Comparison of ENCODE assay signal across 1 cellular context in genomic region chr2:111162718-111163331, GRCh38.
TF ChIP-seq lines count a peak whose summit lies in the region.

No MANE protein-coding gene starts in this region.

TF ChIP-seq in K562, 482 proteins besides CTCF, POLR2A, EP300 and RAD21 (continued from another document and continues in another):
- TF ChIP-seq, protein P1, sequence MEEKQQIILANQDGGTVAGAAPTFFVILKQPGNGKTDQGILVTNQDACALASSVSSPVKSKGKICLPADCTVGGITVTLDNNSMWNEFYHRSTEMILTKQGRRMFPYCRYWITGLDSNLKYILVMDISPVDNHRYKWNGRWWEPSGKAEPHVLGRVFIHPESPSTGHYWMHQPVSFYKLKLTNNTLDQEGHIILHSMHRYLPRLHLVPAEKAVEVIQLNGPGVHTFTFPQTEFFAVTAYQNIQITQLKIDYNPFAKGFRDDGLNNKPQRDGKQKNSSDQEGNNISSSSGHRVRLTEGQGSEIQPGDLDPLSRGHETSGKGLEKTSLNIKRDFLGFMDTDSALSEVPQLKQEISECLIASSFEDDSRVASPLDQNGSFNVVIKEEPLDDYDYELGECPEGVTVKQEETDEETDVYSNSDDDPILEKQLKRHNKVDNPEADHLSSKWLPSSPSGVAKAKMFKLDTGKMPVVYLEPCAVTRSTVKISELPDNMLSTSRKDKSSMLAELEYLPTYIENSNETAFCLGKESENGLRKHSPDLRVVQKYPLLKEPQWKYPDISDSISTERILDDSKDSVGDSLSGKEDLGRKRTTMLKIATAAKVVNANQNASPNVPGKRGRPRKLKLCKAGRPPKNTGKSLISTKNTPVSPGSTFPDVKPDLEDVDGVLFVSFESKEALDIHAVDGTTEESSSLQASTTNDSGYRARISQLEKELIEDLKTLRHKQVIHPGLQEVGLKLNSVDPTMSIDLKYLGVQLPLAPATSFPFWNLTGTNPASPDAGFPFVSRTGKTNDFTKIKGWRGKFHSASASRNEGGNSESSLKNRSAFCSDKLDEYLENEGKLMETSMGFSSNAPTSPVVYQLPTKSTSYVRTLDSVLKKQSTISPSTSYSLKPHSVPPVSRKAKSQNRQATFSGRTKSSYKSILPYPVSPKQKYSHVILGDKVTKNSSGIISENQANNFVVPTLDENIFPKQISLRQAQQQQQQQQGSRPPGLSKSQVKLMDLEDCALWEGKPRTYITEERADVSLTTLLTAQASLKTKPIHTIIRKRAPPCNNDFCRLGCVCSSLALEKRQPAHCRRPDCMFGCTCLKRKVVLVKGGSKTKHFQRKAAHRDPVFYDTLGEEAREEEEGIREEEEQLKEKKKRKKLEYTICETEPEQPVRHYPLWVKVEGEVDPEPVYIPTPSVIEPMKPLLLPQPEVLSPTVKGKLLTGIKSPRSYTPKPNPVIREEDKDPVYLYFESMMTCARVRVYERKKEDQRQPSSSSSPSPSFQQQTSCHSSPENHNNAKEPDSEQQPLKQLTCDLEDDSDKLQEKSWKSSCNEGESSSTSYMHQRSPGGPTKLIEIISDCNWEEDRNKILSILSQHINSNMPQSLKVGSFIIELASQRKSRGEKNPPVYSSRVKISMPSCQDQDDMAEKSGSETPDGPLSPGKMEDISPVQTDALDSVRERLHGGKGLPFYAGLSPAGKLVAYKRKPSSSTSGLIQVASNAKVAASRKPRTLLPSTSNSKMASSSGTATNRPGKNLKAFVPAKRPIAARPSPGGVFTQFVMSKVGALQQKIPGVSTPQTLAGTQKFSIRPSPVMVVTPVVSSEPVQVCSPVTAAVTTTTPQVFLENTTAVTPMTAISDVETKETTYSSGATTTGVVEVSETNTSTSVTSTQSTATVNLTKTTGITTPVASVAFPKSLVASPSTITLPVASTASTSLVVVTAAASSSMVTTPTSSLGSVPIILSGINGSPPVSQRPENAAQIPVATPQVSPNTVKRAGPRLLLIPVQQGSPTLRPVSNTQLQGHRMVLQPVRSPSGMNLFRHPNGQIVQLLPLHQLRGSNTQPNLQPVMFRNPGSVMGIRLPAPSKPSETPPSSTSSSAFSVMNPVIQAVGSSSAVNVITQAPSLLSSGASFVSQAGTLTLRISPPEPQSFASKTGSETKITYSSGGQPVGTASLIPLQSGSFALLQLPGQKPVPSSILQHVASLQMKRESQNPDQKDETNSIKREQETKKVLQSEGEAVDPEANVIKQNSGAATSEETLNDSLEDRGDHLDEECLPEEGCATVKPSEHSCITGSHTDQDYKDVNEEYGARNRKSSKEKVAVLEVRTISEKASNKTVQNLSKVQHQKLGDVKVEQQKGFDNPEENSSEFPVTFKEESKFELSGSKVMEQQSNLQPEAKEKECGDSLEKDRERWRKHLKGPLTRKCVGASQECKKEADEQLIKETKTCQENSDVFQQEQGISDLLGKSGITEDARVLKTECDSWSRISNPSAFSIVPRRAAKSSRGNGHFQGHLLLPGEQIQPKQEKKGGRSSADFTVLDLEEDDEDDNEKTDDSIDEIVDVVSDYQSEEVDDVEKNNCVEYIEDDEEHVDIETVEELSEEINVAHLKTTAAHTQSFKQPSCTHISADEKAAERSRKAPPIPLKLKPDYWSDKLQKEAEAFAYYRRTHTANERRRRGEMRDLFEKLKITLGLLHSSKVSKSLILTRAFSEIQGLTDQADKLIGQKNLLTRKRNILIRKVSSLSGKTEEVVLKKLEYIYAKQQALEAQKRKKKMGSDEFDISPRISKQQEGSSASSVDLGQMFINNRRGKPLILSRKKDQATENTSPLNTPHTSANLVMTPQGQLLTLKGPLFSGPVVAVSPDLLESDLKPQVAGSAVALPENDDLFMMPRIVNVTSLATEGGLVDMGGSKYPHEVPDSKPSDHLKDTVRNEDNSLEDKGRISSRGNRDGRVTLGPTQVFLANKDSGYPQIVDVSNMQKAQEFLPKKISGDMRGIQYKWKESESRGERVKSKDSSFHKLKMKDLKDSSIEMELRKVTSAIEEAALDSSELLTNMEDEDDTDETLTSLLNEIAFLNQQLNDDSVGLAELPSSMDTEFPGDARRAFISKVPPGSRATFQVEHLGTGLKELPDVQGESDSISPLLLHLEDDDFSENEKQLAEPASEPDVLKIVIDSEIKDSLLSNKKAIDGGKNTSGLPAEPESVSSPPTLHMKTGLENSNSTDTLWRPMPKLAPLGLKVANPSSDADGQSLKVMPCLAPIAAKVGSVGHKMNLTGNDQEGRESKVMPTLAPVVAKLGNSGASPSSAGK (IDR thresholded peaks at IDR 0.05), result no peak
- no peak for TF ChIP-seq KAT7 (CRISPR knock-in tag; IDR thresholded peaks at IDR 0.05; ENCODE audit: borderline replicate concordance)
- TF ChIP-seq ARID3B (CRISPR knock-in tag; IDR thresholded peaks at IDR 0.05; ENCODE audit: borderline replicate concordance), result no peak
- TF ChIP-seq, protein P2, sequence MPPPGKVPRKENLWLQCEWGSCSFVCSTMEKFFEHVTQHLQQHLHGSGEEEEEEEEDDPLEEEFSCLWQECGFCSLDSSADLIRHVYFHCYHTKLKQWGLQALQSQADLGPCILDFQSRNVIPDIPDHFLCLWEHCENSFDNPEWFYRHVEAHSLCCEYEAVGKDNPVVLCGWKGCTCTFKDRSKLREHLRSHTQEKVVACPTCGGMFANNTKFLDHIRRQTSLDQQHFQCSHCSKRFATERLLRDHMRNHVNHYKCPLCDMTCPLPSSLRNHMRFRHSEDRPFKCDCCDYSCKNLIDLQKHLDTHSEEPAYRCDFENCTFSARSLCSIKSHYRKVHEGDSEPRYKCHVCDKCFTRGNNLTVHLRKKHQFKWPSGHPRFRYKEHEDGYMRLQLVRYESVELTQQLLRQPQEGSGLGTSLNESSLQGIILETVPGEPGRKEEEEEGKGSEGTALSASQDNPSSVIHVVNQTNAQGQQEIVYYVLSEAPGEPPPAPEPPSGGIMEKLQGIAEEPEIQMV (tag; conservative IDR thresholded peaks at IDR 0.05; ENCODE audit: low read depth), result no peak
- no peak for TF ChIP-seq ZC3H8 (IDR thresholded peaks at IDR 0.05)
- TF ChIP-seq CHD2 (IDR thresholded peaks at IDR 0.05; ENCODE audit: low read depth, low read length), result no peak
- no peak for TF ChIP-seq POLR2G (IDR thresholded peaks at IDR 0.05; ENCODE audit: low read depth, low read length)
- TF ChIP-seq RAD51 (IDR thresholded peaks at IDR 0.05; ENCODE audit: borderline replicate concordance, low read depth), result no peak
- no peak for TF ChIP-seq ZNF277 (CRISPR knock-in tag; IDR thresholded peaks at IDR 0.05; ENCODE audit: borderline replicate concordance)
- TF ChIP-seq, protein P3, sequence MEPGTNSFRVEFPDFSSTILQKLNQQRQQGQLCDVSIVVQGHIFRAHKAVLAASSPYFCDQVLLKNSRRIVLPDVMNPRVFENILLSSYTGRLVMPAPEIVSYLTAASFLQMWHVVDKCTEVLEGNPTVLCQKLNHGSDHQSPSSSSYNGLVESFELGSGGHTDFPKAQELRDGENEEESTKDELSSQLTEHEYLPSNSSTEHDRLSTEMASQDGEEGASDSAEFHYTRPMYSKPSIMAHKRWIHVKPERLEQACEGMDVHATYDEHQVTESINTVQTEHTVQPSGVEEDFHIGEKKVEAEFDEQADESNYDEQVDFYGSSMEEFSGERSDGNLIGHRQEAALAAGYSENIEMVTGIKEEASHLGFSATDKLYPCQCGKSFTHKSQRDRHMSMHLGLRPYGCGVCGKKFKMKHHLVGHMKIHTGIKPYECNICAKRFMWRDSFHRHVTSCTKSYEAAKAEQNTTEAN (CRISPR knock-in tag; IDR thresholded peaks at IDR 0.05), result no peak
- TF ChIP-seq SMARCC2 (IDR thresholded peaks at IDR 0.05; ENCODE audit: low read depth), result no peak
- TF ChIP-seq ZNF324 (CRISPR knock-in tag; IDR thresholded peaks at IDR 0.05), result no peak
- peak; percentile 51; the same call in 1 of the 2 replicates for TF ChIP-seq PML (IDR thresholded peaks at IDR 0.05; ENCODE audit: low read length)
- no peak for TF ChIP-seq NEUROD1 (IDR thresholded peaks at IDR 0.05; ENCODE audit: borderline replicate concordance, low read depth, low read length, partially characterized antibody)
- no peak for TF ChIP-seq ZNF518B (CRISPR knock-in tag; IDR thresholded peaks at IDR 0.05)
- TF ChIP-seq, protein P4, sequence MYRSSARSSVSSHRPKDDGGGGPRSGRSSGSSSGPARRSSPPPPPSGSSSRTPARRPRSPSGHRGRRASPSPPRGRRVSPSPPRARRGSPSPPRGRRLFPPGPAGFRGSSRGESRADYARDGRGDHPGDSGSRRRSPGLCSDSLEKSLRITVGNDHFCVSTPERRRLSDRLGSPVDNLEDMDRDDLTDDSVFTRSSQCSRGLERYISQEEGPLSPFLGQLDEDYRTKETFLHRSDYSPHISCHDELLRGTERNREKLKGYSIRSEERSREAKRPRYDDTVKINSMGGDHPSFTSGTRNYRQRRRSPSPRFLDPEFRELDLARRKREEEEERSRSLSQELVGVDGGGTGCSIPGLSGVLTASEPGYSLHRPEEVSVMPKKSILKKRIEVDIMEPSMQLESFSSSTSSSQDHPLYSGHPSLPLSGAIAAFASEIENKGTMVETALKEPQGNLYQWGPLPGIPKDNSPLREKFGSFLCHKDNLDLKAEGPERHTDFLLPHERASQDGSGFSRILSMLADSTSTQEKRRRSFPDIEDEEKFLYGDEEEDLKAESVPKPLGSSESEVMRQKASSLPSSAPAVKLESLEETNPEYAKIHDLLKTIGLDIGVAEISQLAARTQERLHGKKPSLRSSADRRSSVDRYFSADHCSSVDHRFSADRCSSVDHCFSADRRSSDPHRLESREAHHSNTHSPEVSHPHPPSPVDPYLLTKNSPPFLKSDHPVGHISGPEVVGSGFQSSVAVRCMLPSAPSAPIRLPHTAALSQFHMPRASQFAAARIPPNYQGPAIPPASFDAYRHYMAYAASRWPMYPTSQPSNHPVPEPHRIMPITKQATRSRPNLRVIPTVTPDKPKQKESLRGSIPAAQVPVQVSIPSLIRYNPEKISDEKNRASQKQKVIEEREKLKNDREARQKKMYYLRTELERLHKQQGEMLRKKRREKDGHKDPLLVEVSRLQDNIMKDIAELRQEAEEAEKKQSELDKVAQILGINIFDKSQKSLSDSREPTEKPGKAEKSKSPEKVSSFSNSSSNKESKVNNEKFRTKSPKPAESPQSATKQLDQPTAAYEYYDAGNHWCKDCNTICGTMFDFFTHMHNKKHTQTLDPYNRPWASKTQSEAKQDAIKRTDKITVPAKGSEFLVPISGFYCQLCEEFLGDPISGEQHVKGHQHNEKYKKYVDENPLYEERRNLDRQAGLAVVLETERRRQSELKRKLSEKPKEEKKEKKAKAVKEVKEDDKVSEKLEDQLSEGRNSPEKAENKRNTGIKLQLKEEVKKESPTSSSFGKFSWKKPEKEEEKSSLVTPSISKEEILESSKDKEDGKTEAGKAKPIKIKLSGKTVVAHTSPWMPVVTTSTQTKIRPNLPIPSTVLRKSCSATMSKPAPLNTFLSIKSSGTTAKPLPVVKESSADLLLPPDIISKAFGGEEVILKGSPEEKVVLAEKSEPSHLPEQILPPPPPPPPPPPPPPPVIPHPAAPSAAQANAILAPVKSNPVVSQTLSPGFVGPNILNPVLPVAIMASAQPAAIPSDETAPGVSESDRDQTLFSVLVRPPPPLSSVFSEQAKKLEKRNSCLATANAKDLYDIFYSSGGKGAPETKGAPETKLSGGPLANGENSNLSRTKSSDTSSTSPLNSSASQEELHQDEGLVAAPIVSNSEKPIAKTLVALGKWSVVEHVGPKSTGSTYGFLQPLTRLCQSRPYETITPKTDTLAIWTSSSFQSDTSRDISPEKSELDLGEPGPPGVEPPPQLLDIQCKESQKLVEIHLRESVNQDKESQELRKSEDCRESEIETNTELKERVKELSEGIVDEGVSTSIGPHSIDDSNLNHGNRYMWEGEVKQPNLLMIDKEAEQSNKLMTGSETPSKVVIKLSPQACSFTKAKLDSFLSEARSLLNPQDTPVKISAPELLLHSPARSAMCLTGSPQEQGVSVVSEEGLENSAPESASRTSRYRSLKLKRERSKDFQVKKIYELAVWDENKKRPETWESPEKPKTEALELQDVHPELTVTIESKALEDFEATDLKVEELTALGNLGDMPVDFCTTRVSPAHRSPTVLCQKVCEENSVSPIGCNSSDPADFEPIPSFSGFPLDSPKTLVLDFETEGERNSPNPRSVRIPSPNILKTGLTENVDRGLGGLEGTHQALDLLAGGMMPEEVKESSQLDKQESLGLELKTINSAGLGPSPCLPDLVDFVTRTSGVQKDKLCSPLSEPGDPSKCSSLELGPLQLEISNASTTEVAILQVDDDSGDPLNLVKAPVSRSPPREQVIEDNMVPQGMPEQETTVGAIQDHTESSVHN (IDR thresholded peaks at IDR 0.05; ENCODE audit: borderline replicate concordance in 1 of 2, low read depth in 1 of 2), result no peak
- TF ChIP-seq PRPF4 (IDR thresholded peaks at IDR 0.05; ENCODE audit: insufficient read depth, low read depth, low read length, poor library complexity, severe bottlenecking), result no peak
